ENCODE assay signal across 1 cellular context in the genomic region with DNA sequence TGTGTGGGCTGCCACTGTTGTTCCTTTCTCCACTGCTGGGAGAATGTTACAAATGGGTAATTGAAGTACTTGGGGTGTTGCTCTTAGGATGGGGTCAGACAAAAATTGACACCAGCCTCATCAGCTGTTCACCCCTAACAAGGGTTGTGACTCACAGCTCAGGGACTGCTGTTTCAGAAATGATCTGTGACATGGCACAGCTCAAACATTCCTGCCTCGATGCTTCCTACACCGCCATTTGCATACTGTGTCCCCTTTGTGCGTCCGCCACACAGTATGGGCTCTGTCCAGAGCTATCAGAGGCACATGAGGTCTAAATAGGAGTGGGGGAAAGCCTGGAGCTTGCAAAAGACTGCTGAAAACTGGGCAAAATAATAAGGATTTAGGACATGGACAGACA.
TF ChIP-seq lines count a peak whose summit lies in the region.

No MANE protein-coding gene starts in this region.

TF ChIP-seq in HCT116, 20 proteins besides CTCF, POLR2A, EP300 and RAD21 (continued from another document):
- TF ChIP-seq REST (IDR thresholded peaks at IDR 0.05; ENCODE audit: low read depth), result no peak
- TF ChIP-seq EZH2phosphoT487 (IDR thresholded peaks at IDR 0.05; ENCODE audit: borderline replicate concordance), result no peak
- no peak for TF ChIP-seq YY1 (IDR thresholded peaks at IDR 0.05; ENCODE audit: extremely low read depth, insufficient replicate concordance, low read depth, low read length)
